Comparison of ENCODE assay signal across 8 cellular contexts in genomic region chr11:32420937-32421532, GRCh38. TPM values are rescaled to one million over a fixed set of nuclear protein-coding genes. Genes with fewer than 3 reads are reported as not detected.
DNase-seq lines count a peak whose midpoint lies in the region; ATAC-seq, FAIRE-seq and TF ChIP-seq lines count a peak whose summit lies in the region.

No MANE protein-coding gene starts in this region.

- peaks cover 10 to 12% of the 10 kb centered on the region in 2 donors for H3K4me1 Mint-ChIP-seq in natural killer cell treated with Interleukin-12 subunit alpha and Interleukin-12 subunit beta and Interleukin-15 and Interleukin-18, amount 100 ng/mL, for 72 hours (ENCODE audit: low read depth in 2 of 2)
- no peaks in the 10 kb centered on the region for H3K4me1 Mint-ChIP-seq in chondrocyte (ENCODE audit: low read depth)

- peak overlapping the region; percentile 68 to 95 (median 80) for H3K4me2 ChIP-seq in BLaER1 treated with 17β-estradiol and CSF1 and Interleukin-3, amounts not matched to agents 10 nM and 100 nM

- ATAC-seq in HG03139 (IDR thresholded peaks at IDR 0.05; ENCODE audit: unreplicated experiment) (peak; percentile 87), sciatic nerve (no peak)
- ATAC-seq in natural killer cell treated with Interleukin-12 subunit alpha and Interleukin-12 subunit beta and Interleukin-15 and Interleukin-18, amount 100 ng/mL, for 72 hours: peak; percentile 76 to 79

- peaks cover 22 to 96% (median 73%) of the 10 kb centered on the region in 10 experiments for H3K4me1 ChIP-seq in BLaER1 treated with 17β-estradiol and CSF1 and Interleukin-3, amounts not matched to agents 10 nM and 100 nM

- H3K27me3 ChIP-seq in BLaER1 treated with 17β-estradiol and CSF1 and Interleukin-3, amounts not matched to agents 10 nM and 100 nM: peaks cover 15 to 21% (median 17%) of the 10 kb centered on the region in 11 experiments

- peak overlapping the region; percentile 51 for H3K4me3 Mint-ChIP-seq in natural killer cell treated with Interleukin-12 subunit alpha and Interleukin-12 subunit beta and Interleukin-15 and Interleukin-18, amount 100 ng/mL, for 72 hours
- no peak overlapping the region for H3K4me3 Mint-ChIP-seq in chondrocyte (ENCODE audit: unreplicated experiment)

- no peak for TF ChIP-seq CTCF in chondrocyte (IDR thresholded peaks at IDR 0.05)

- no peak overlapping the region for H3K27ac Mint-ChIP-seq in natural killer cell treated with Interleukin-12 subunit alpha and Interleukin-12 subunit beta and Interleukin-15 and Interleukin-18, amount 100 ng/mL, for 72 hours
- no peak overlapping the region for H3K27ac Mint-ChIP-seq in chondrocyte (ENCODE audit: unreplicated experiment)

- no peaks in the 10 kb centered on the region for H3K36me3 Mint-ChIP-seq in natural killer cell treated with Interleukin-12 subunit alpha and Interleukin-12 subunit beta and Interleukin-15 and Interleukin-18, amount 100 ng/mL, for 72 hours
- H3K36me3 Mint-ChIP-seq in chondrocyte (ENCODE audit: low read depth): no peaks in the 10 kb centered on the region

- H3K9me3 Mint-ChIP-seq in natural killer cell treated with Interleukin-12 subunit alpha and Interleukin-12 subunit beta and Interleukin-15 and Interleukin-18, amount 100 ng/mL, for 72 hours: no peaks in the 10 kb centered on the region
- no peaks in the 10 kb centered on the region for H3K9me3 Mint-ChIP-seq in chondrocyte (ENCODE audit: low read depth)

- no peaks in the 10 kb centered on the region for H3K36me3 ChIP-seq in BLaER1 treated with 17β-estradiol and CSF1 and Interleukin-3, amounts not matched to agents 10 nM and 100 nM

- intact Hi-C loops in sciatic nerve (cut with DNase I): no loop called here

- H3K9ac ChIP-seq in BLaER1 treated with 17β-estradiol and CSF1 and Interleukin-3, amounts not matched to agents 10 nM and 100 nM: peak overlapping the region in 7 of 11 experiments; percentile 41 to 74 (median 62); a peak in 12 of 22 replicates

- H4K20me1 ChIP-seq in BLaER1 treated with 17β-estradiol and CSF1 and Interleukin-3, amounts not matched to agents 10 nM and 100 nM: no peaks in the 10 kb centered on the region

- H3K27me3 Mint-ChIP-seq in natural killer cell treated with Interleukin-12 subunit alpha and Interleukin-12 subunit beta and Interleukin-15 and Interleukin-18, amount 100 ng/mL, for 72 hours: peaks cover 16 to 17% of the 10 kb centered on the region in 2 donors
- H3K27me3 Mint-ChIP-seq in chondrocyte (ENCODE audit: low read depth): peaks cover 64% of the 10 kb centered on the region

- H3K4me3 ChIP-seq in BLaER1 treated with 17β-estradiol and CSF1 and Interleukin-3, amounts not matched to agents 10 nM and 100 nM: peak overlapping the region in 7 of 10 experiments; percentile 2 to 47 (median 24); a peak in 8 of 20 replicates

- no peak for DNase-seq in GM19239 (ENCODE audit: insufficient read length, low spot score)
- DNase-seq in SKM-1 treated with dmso at 0.1 percent for 144 hours (lab: John Stamatoyannopoulos, UW; ENCODE audit: unreplicated experiment): peak; percentile 78
- no peak for DNase-seq in natural killer cell treated with Interleukin-12 subunit alpha and Interleukin-12 subunit beta and Interleukin-15 and Interleukin-18, amount 100 ng/mL, for 72 hours (ENCODE audit: low spot score)
- DNase-seq in medulla oblongata (ENCODE audit: extremely low spot score): no peak
- DNase-seq in chondrocyte (ENCODE audit: low spot score): no peak
- no peak for DNase-seq in sciatic nerve (ENCODE audit: low spot score)

- FAIRE-seq in GM19239 (lab: Jason Lieb, UNC): peak; percentile 92

- peaks cover 0 to 3% (median 0%) of the 10 kb centered on the region in 11 experiments; a peak in 4 of 22 replicates for H3K9me3 ChIP-seq in BLaER1 treated with 17β-estradiol and CSF1 and Interleukin-3, amounts not matched to agents 10 nM and 100 nM (replicated peaks in 1 of 11)

- peak overlapping the region in 9 of 11 experiments; percentile 28 to 87 (median 74); a peak in 18 of 22 replicates for H3K27ac ChIP-seq in BLaER1 treated with 17β-estradiol and CSF1 and Interleukin-3, amounts not matched to agents 10 nM and 100 nM

RNA-seq across cellular contexts. Expression of gene WT1, which starts 14.3 kb away (rescaled TPM):
- total RNA-seq in natural killer cell treated with Interleukin-12 subunit alpha and Interleukin-12 subunit beta and Interleukin-15 and Interleukin-18, amount 100 ng/mL, for 72 hours: not detected
- not detected in 3 replicates for total RNA-seq in chondrocyte
- 0.98 TPM for total RNA-seq in sciatic nerve
